Comparison of ENCODE assay signal across 10 cellular contexts in genomic region chr2:118224888-118225264, GRCh38.
DNase-seq lines count a peak whose midpoint lies in the region; ATAC-seq and TF ChIP-seq lines count a peak whose summit lies in the region.
"Had no signal": no experiment of that assay in that cellular context is flagged by ENCODE, and none has a peak within 500 bp of the region (broad histone marks: within the 10 kb centered on the region; RNA-seq: fewer than 3 reads in every experiment).

No MANE protein-coding gene starts in this region.

- H3K27ac ChIP-seq in SU-DHL-6 (ENCODE audit: low read depth, low read length), result no peak overlapping the region
- H3K27ac ChIP-seq: esophagus squamous epithelium had no signal

- peak overlapping the region; percentile 62 for H3K4me3 Mint-ChIP-seq in activated CD4-positive, alpha-beta T cell treated with anti-CD3 and anti-CD28 coated beads, Interleukin-2, amount 10 ng/mL, durations not matched to agents 24 days and 14 days
- peak overlapping the region; percentile 67 for H3K4me3 Mint-ChIP-seq in stimulated activated naive CD8-positive, alpha-beta T cell treated with anti-CD3 and anti-CD28 coated beads, Interleukin-15, Interleukin-2, amounts not matched to agents 100 ng/mL and 50 ng/mL, for 24 hours

- ATAC-seq in HG03196 (IDR thresholded peaks at IDR 0.05; ENCODE audit: unreplicated experiment), result no peak

- H3K36me3 ChIP-seq in SU-DHL-6 (ENCODE audit: low read length), result no peaks in the 10 kb centered on the region
- H3K36me3 ChIP-seq: esophagus squamous epithelium had no signal

- H3K4me3 ChIP-seq in SU-DHL-6 (ENCODE audit: insufficient read depth, low read length, poor library complexity, severe bottlenecking) (peak overlapping the region; percentile 60), iPS-18c (ENCODE audit: insufficient read depth, low read depth, low read length) (peak overlapping the region; percentile 70)

- H4K20me1 ChIP-seq in SU-DHL-6 (ENCODE audit: low read depth, low read length), result no peaks in the 10 kb centered on the region; the same call in 1 of the 2 replicates

- H3K9me2 ChIP-seq in SU-DHL-6 (replicated peaks; ENCODE audit: insufficient read depth, low read length), result no peaks in the 10 kb centered on the region

- H3K9me3 Mint-ChIP-seq in activated CD4-positive, alpha-beta T cell treated with anti-CD3 and anti-CD28 coated beads, Interleukin-2, amount 10 ng/mL, durations not matched to agents 24 days and 14 days, result no peaks in the 10 kb centered on the region
- H3K9me3 Mint-ChIP-seq in stimulated activated naive CD8-positive, alpha-beta T cell treated with anti-CD3 and anti-CD28 coated beads, Interleukin-15, Interleukin-2, amounts not matched to agents 100 ng/mL and 50 ng/mL, for 24 hours, result no peaks in the 10 kb centered on the region

- H3K27me3 Mint-ChIP-seq in activated CD4-positive, alpha-beta T cell treated with anti-CD3 and anti-CD28 coated beads, Interleukin-2, amount 10 ng/mL, durations not matched to agents 24 days and 14 days, result peaks cover 66% of the 10 kb centered on the region
- H3K27me3 Mint-ChIP-seq in stimulated activated naive CD8-positive, alpha-beta T cell treated with anti-CD3 and anti-CD28 coated beads, Interleukin-15, Interleukin-2, amounts not matched to agents 100 ng/mL and 50 ng/mL, for 24 hours, result peaks cover 74% of the 10 kb centered on the region

- H3K9me3 ChIP-seq in SU-DHL-6 (ENCODE audit: insufficient read depth, low read length), result no peaks in the 10 kb centered on the region
- H3K9me3 ChIP-seq in iPS-18c (ENCODE audit: control insufficient read depth, insufficient read depth, low read length), result peaks cover 2% of the 10 kb centered on the region
- H3K9me3 ChIP-seq: esophagus squamous epithelium had no signal

- H2AFZ ChIP-seq in SU-DHL-6 (ENCODE audit: low read depth, low read length, severe bottlenecking), result peak overlapping the region; percentile 100

- no peak for TF ChIP-seq CTCF in SU-DHL-6 (IDR thresholded peaks at IDR 0.05; ENCODE audit: insufficient read depth, low read length, poor library complexity, severe bottlenecking)

- no peaks in the 10 kb centered on the region for H3K36me3 Mint-ChIP-seq in activated CD4-positive, alpha-beta T cell treated with anti-CD3 and anti-CD28 coated beads, Interleukin-2, amount 10 ng/mL, durations not matched to agents 24 days and 14 days (ENCODE audit: low read depth)
- no peaks in the 10 kb centered on the region for H3K36me3 Mint-ChIP-seq in stimulated activated naive CD8-positive, alpha-beta T cell treated with anti-CD3 and anti-CD28 coated beads, Interleukin-15, Interleukin-2, amounts not matched to agents 100 ng/mL and 50 ng/mL, for 24 hours (ENCODE audit: low read depth)

- no peaks in the 10 kb centered on the region for H3K27me3 ChIP-seq in SU-DHL-6 (ENCODE audit: low read length)

- H3K79me2 ChIP-seq in SU-DHL-6 (ENCODE audit: insufficient read depth, low read length), result no peaks in the 10 kb centered on the region

- peak overlapping the region; percentile 17 for H3K27ac Mint-ChIP-seq in activated CD4-positive, alpha-beta T cell treated with anti-CD3 and anti-CD28 coated beads, Interleukin-2, amount 10 ng/mL, durations not matched to agents 24 days and 14 days
- H3K27ac Mint-ChIP-seq in stimulated activated naive CD8-positive, alpha-beta T cell treated with anti-CD3 and anti-CD28 coated beads, Interleukin-15, Interleukin-2, amounts not matched to agents 100 ng/mL and 50 ng/mL, for 24 hours, result no peak overlapping the region

- peak overlapping the region; percentile 98 for H3K4me2 ChIP-seq in SU-DHL-6 (ENCODE audit: low read depth, low read length, poor library complexity, severe bottlenecking)

- peak overlapping the region; percentile 52 for H3K9ac ChIP-seq in SU-DHL-6 (ENCODE audit: low read length)

- no peak for DNase-seq in activated CD4-positive, alpha-beta T cell treated with anti-CD3 and anti-CD28 coated beads, Interleukin-2, amount 10 ng/mL, durations not matched to agents 24 days and 14 days
- no peak for DNase-seq in activated CD4-positive, alpha-beta T cell treated with anti-CD3 and anti-CD28 coated beads, Interleukin-2, amount 50 U/mL, for 4 hours
- no peak for DNase-seq in NCI-H2081 treated with DMSO at 0.1 percent for 48 hours (lab: John Stamatoyannopoulos, UW)
- DNase-seq in SIG-M5 (lab: John Stamatoyannopoulos, UW), result no peak
- DNase-seq: activated effector memory CD4-positive, alpha-beta T cell treated with Interleukin-2 at 50 U/mL for 16 hours; esophagus squamous epithelium had no signal

- peaks cover 18% of the 10 kb centered on the region for H3K4me1 Mint-ChIP-seq in activated CD4-positive, alpha-beta T cell treated with anti-CD3 and anti-CD28 coated beads, Interleukin-2, amount 10 ng/mL, durations not matched to agents 24 days and 14 days
- H3K4me1 Mint-ChIP-seq in stimulated activated naive CD8-positive, alpha-beta T cell treated with anti-CD3 and anti-CD28 coated beads, Interleukin-15, Interleukin-2, amounts not matched to agents 100 ng/mL and 50 ng/mL, for 24 hours (ENCODE audit: low read depth), result peaks cover 21% of the 10 kb centered on the region

- H3F3A ChIP-seq in SU-DHL-6 (ENCODE audit: insufficient read depth), result no peaks in the 10 kb centered on the region

- intact Hi-C loops in activated CD4-positive, alpha-beta T cell treated with anti-CD3 and anti-CD28 coated beads, Interleukin-2, amount 10 ng/mL, durations not matched to agents 24 days and 14 days (cut with micrococcal nuclease), result loop anchor here (1.0 kb wide), 1 partner anchor 85 kb away; no protein-coding TSS in a partner anchor
